Comparison of ENCODE assay signal across 11 cellular contexts in genomic region chr2:167177196-167177595, GRCh38.
"Had no signal": no experiment of that assay in that cellular context is flagged by ENCODE, and none has a peak within 500 bp of the region (broad histone marks: within the 10 kb centered on the region; RNA-seq: fewer than 3 reads in every experiment).

No MANE protein-coding gene starts in this region.

- H3K27ac ChIP-seq: breast epithelium, foreskin keratinocyte had no signal

- H3K4me1 ChIP-seq: breast epithelium had no signal

- H3K4me3 ChIP-seq: breast epithelium had no signal

- DNase-seq: activated effector memory CD4-positive, alpha-beta T cell treated with anti-CD3 and anti-CD28 coated beads, Interleukin-2, amount 50 U/mL, for 16 hours; activated T-cell treated with anti-CD3 and anti-CD28 coated beads, Interleukin-2, amount 50 U/mL, for 24 hours; anterior cingulate cortex; effector CD4-positive, alpha-beta T cell; foreskin keratinocyte; head of caudate nucleus; left colon had no signal

- ATAC-seq: activated CD4-positive, CD25-positive, alpha-beta regulatory T cell treated with anti-CD3 and anti-CD28 coated beads, Interleukin-2, amount 50 U/mL, for 24 hours; activated naive CD4-positive, alpha-beta T cell treated with anti-CD3 and anti-CD28 coated beads, Interleukin-2, amount 50 U/mL, for 72 hours; foreskin keratinocyte; left colon; natural killer cell treated with Interleukin-12 subunit alpha and Interleukin-12 subunit beta and Interleukin-15 and Interleukin-18, amount 100 ng/mL, for 72 hours had no signal

- H3K36me3 ChIP-seq: breast epithelium had no signal

- H3K27me3 ChIP-seq: breast epithelium, foreskin keratinocyte had no signal
